8 cellular contexts compared by ENCODE assay signal in the genomic region with DNA sequence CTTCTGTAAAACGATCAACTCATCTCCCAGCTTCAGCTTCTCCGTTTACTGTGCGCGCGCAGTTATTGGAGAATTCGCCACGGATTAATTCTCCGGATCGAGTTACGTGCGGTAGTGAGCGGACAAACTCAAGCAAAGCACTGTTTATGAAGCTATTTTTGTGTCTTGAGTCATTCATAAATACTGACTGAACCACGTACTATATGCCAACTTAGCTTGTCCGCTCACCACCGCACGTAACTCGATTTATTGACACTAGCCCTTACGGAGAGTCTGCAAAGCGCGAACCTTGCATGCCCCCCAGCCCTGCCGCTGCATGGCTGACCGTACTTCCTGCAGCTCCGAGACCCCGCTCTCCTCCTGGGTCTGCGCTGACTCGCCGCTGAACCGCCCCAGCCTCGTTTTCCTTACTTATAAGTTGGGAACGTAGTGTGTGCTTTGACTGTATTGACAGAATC. TPM values are rescaled to one million over a fixed set of nuclear protein-coding genes. Genes with fewer than 3 reads are reported as not detected.
DNase-seq lines count a peak whose midpoint lies in the region; ATAC-seq and TF ChIP-seq lines count a peak whose summit lies in the region.

No MANE protein-coding gene starts in this region.

- ATAC-seq in GM21717 (IDR thresholded peaks at IDR 0.05; ENCODE audit: unreplicated experiment) = peak; percentile 21

- H3K4me3 ChIP-seq in GM12865 (ENCODE audit: low read depth, low read length) = peak overlapping the region; percentile 84
- peak overlapping the region; percentile 78 for H3K4me3 ChIP-seq in MG63
- H3K4me3 ChIP-seq in fibroblast of villous mesenchyme (ENCODE audit: low read depth, low read length) = peak overlapping the region; percentile 85
- peak overlapping the region; percentile 87 for H3K4me3 ChIP-seq in neuron (ENCODE audit: low read length)

- peak overlapping the region; percentile 77 for H3K27ac Mint-ChIP-seq in activated CD4-positive, alpha-beta memory T cell treated with anti-CD3 and anti-CD28 coated beads for 36 hours

- H3K27me3 ChIP-seq in MG63 = no peaks in the 10 kb centered on the region
- no peaks in the 10 kb centered on the region for H3K27me3 ChIP-seq in neuron (ENCODE audit: insufficient read depth, low read length)

- H3K9me3 Mint-ChIP-seq in activated CD4-positive, alpha-beta memory T cell treated with anti-CD3 and anti-CD28 coated beads for 36 hours = no peaks in the 10 kb centered on the region

- peaks cover 39% of the 10 kb centered on the region for H3K4me1 Mint-ChIP-seq in activated CD4-positive, alpha-beta memory T cell treated with anti-CD3 and anti-CD28 coated beads for 36 hours (ENCODE audit: low read depth)

- intact Hi-C loops in activated CD4-positive, alpha-beta memory T cell treated with anti-CD3 and anti-CD28 coated beads for 36 hours (cut with micrococcal nuclease) = loop anchor here (2.0 kb wide), 1 partner anchor 158 kb away; no protein-coding TSS in a partner anchor

- DNase-seq in GM12865 (ENCODE audit: low read depth) = peak; percentile 58
- DNase-seq in MG63 = no peak
- DNase-seq in activated CD4-positive, alpha-beta memory T cell treated with anti-CD3 and anti-CD28 coated beads for 36 hours = peak; percentile 48
- DNase-seq in fibroblast of villous mesenchyme (ENCODE audit: low read depth) = no peak
- DNase-seq in GF-D8 (lab: John Stamatoyannopoulos, UW) = no peak
- DNase-seq in retina = no peak

- H3K4me3 Mint-ChIP-seq in activated CD4-positive, alpha-beta memory T cell treated with anti-CD3 and anti-CD28 coated beads for 36 hours = peak overlapping the region; percentile 90

- peak overlapping the region; percentile 98 for H2AFZ ChIP-seq in neuron (ENCODE audit: low read depth, low read length)

- CTCF ChIA-PET in activated CD4-positive, alpha-beta memory T cell treated with anti-CD3 and anti-CD28 coated beads for 36 hours (lab: Charles Lee) = interaction anchor here (0.8 to 3.5 kb wide), 11 partner anchors 10 to 356 kb away, joined by 3 to 69 read pairs (median 3); partner anchors contain the start of genes FMO5 and PRKAB2

- TF ChIP-seq CTCF in GM12865 (IDR thresholded peaks at IDR 0.05; ENCODE audit: insufficient read depth, low read depth, low read length, missing control alignments) (no peak), fibroblast of villous mesenchyme (IDR thresholded peaks at IDR 0.05; ENCODE audit: insufficient read depth, low read depth, low read length) (no peak)

- POLR2A ChIA-PET in activated CD4-positive, alpha-beta memory T cell treated with anti-CD3 and anti-CD28 coated beads for 36 hours (lab: Charles Lee) = interaction anchor here (1.1 to 2.8 kb wide), 4 partner anchors 18 to 158 kb away, joined by 5 to 34 read pairs (median 11); partner anchors contain the start of genes FMO5 and PRKAB2

- no peaks in the 10 kb centered on the region for H3K27me3 Mint-ChIP-seq in activated CD4-positive, alpha-beta memory T cell treated with anti-CD3 and anti-CD28 coated beads for 36 hours

- H3K4me1 ChIP-seq in neuron (ENCODE audit: insufficient read depth, low read length) = peaks cover 15% of the 10 kb centered on the region

- H3K9me3 ChIP-seq in MG63 = peaks cover 3% of the 10 kb centered on the region; the same call in 1 of the 2 replicates
- H3K9me3 ChIP-seq in neuron (ENCODE audit: low read length) = no peaks in the 10 kb centered on the region

- peaks cover 9% of the 10 kb centered on the region for H3K36me3 ChIP-seq in MG63
- H3K36me3 ChIP-seq in neuron (ENCODE audit: insufficient read depth, low read length) = no peaks in the 10 kb centered on the region

- H3K36me3 Mint-ChIP-seq in activated CD4-positive, alpha-beta memory T cell treated with anti-CD3 and anti-CD28 coated beads for 36 hours = peaks cover 5% of the 10 kb centered on the region

RNA-seq across cellular contexts. Expression of gene CHD1L, which starts 0.8 kb away (rescaled TPM):
- total RNA-seq in MG63 (2014; rRNA removed; shearing (Covaris generic); ENCODE audit: low replicate concordance) = 89.4 and 97.1 TPM in 2 replicates
- 10 to 100 TPM; 71.2 to 72.0 TPM for total RNA-seq in activated CD4-positive, alpha-beta memory T cell treated with anti-CD3 and anti-CD28 coated beads for 36 hours
- total RNA-seq in fibroblast of villous mesenchyme = 30.0 and 37.6 TPM in 2 replicates

RNA-seq across cellular contexts. Expression of gene FMO5, which starts 18.1 kb away (rescaled TPM):
- total RNA-seq in MG63 (2014; rRNA removed; shearing (Covaris generic); ENCODE audit: low replicate concordance) = not detected in 2 replicates
- under 1 TPM; 0.27 to 0.33 TPM for total RNA-seq in activated CD4-positive, alpha-beta memory T cell treated with anti-CD3 and anti-CD28 coated beads for 36 hours
- total RNA-seq in fibroblast of villous mesenchyme = 0.43 and 1.3 TPM in 2 replicates

Comparison
In these comparisons a context has a peak if more than half of its experiments do, and no peak if none do; other contexts are left out.
1. DNase-seq: peak in GM12865 (single experiment) and activated CD4-positive, alpha-beta memory T cell treated with anti-CD3 and anti-CD28 coated beads for 36 hours (single experiment); none in MG63 (single experiment), fibroblast of villous mesenchyme (single experiment), GF-D8 (single experiment) and retina (single experiment).
2. Peak in every context shown above with its lines, with median percentiles within 50 percentile points of each other: H3K4me3 ChIP-seq.